In genomic region chr3:18237251-18238005, GRCh38 we compare ENCODE assay signal across 8 cellular contexts.
DNase-seq lines count a peak whose midpoint lies in the region; ATAC-seq, FAIRE-seq and TF ChIP-seq lines count a peak whose summit lies in the region.

No MANE protein-coding gene starts in this region.

- H4K20me1 ChIP-seq in GM12878 (ENCODE audit: control insufficient read depth, insufficient read depth), result no peaks in the 10 kb centered on the region

- H3K9me3 ChIP-seq in GM12878 (replicated peaks; ENCODE audit: control insufficient read depth, insufficient read depth, low read length) (no peaks in the 10 kb centered on the region), lower lobe of right lung (no peaks in the 10 kb centered on the region)

- FAIRE-seq in GM12878 (lab: Jason Lieb, UNC), result no peak

- peak; percentile 12 for DNase-seq in GM04503 (ENCODE audit: low read depth)
- DNase-seq in GM12878 (ENCODE audit: low read depth, low spot score), result no peak
- DNase-seq in NCI-H510A (lab: John Stamatoyannopoulos, UW), result no peak
- no peak for DNase-seq in NCI-H446 (lab: John Stamatoyannopoulos, UW)
- no peak for DNase-seq in activated CD4-positive, CD25-positive, alpha-beta regulatory T cell treated with anti-CD3 and anti-CD28 coated beads, Interleukin-2, amount 50 U/mL, for 72 hours
- DNase-seq in lower lobe of right lung, result no peak

- POLR2A ChIA-PET in GM12878 (lab: Charles Lee), result interaction anchor here (1.3 kb wide), 1 partner anchor 13 kb away, joined by 4 read pairs; no protein-coding TSS in a partner anchor

- H2AFZ ChIP-seq in GM12878 (ENCODE audit: control insufficient read depth, low read depth, low read length), result no peak overlapping the region

- H3K36me3 ChIP-seq in GM12878 (ENCODE audit: control insufficient read depth in 2 of 2, insufficient read depth in 2 of 2, low read length in 1 of 2), result no peaks in the 10 kb centered on the region
- H3K36me3 ChIP-seq in lower lobe of right lung, result no peaks in the 10 kb centered on the region

- 9% methylated on average over 5 of the region's 5 CpGs for WGBS in GM12878 (ENCODE audit: insufficient coverage, insufficient replicate concordance, low lambda C conversion rate, missing lambda C conversion rate)

- SMC1A ChIA-PET in GM12878 (lab: Charles Lee; ENCODE audit: uncharacterized antibody, unreplicated experiment), result interaction anchor here (1.0 to 2.5 kb wide), 2 partner anchors 11 kb away, joined by 3 to 8 read pairs; no protein-coding TSS in a partner anchor

- no TSS peak for BruUV-seq in GM12878 (replicated peaks; lab: Mats Ljungman, UMichigan)

- CTCF ChIA-PET in GM12878 (lab: Yijun Ruan, JAX), result interaction anchor here (0.6 kb wide), 1 partner anchor 400 kb away, joined by 4 read pairs; no protein-coding TSS in a partner anchor

- in situ Hi-C loops in GM12878 (cut with MboI), result no loop called here

- no peak overlapping the region for H3K4me2 ChIP-seq in GM12878 (ENCODE audit: control insufficient read depth, insufficient read depth)

- no peak for TF ChIP-seq POLR2A in GM12878 (IDR thresholded peaks at IDR 0.05; ENCODE audit: low read depth, low read length)

- H3K27ac ChIP-seq in GM12878 (ENCODE audit: control insufficient read depth, insufficient read depth) (no peak overlapping the region), lower lobe of right lung (no peak overlapping the region)

- no peak; a peak in 1 of 4 replicates for TF ChIP-seq EP300 in GM12878 (IDR thresholded peaks at IDR 0.05; ENCODE audit: borderline replicate concordance in 1 of 2, control insufficient read depth in 1 of 2, low read depth in 2 of 2, low read length in 2 of 2)

- H3K27me3 ChIP-seq in GM12878 (replicated peaks in 1 of 2; ENCODE audit: control insufficient read depth in 2 of 2, insufficient read depth in 2 of 2, low read length in 1 of 2) (no peaks in the 10 kb centered on the region; a peak in 1 of 4 replicates), lower lobe of right lung (ENCODE audit: low read depth) (no peaks in the 10 kb centered on the region)

- ATAC-seq in GM21381 (IDR thresholded peaks at IDR 0.05; ENCODE audit: unreplicated experiment) (peak; percentile 88), HG03558 (IDR thresholded peaks at IDR 0.05; ENCODE audit: extremely low read depth, unreplicated experiment) (peak; percentile 89), GM12878 (peak; percentile 93), lower lobe of right lung (no peak)

- RAD21 ChIA-PET in GM12878 (lab: Charles Lee; ENCODE audit: unreplicated experiment), result no interaction called here

- H3K79me2 ChIP-seq in GM12878 (ENCODE audit: control insufficient read depth, insufficient read depth, low read length), result no peaks in the 10 kb centered on the region

- intact Hi-C loops in GM12878 (cut with micrococcal nuclease; ENCODE audit: unreplicated experiment) (no loop called here), lower lobe of right lung (cut with DNase I) (no loop called here)

- no peak overlapping the region for H3K9ac ChIP-seq in GM12878 (ENCODE audit: control insufficient read depth, insufficient read depth, low read length)

- H3K4me1 ChIP-seq in GM12878 (ENCODE audit: control insufficient read depth, insufficient read depth, low read length) (no peaks in the 10 kb centered on the region), lower lobe of right lung (no peaks in the 10 kb centered on the region)

- TF ChIP-seq RAD21 in GM12878 (IDR thresholded peaks at IDR 0.05; ENCODE audit: insufficient read depth, low read depth, low read length), result no peak

- TF ChIP-seq CTCF in GM12878 (IDR thresholded peaks at IDR 0.05 in 2 of 3, conservative IDR thresholded peaks at IDR 0.05 in 1 of 3; ENCODE audit: control insufficient read depth in 2 of 3, extremely low read depth in 1 of 3, insufficient read depth in 1 of 3, low read depth in 3 of 3, low read length in 3 of 3) (no peak), lower lobe of right lung (IDR thresholded peaks at IDR 0.05) (no peak)

- no peak overlapping the region for H3K4me3 ChIP-seq in GM12878
- H3K4me3 ChIP-seq in lower lobe of right lung, result no peak overlapping the region

TF ChIP-seq in GM12878, 131 proteins besides CTCF, POLR2A, EP300 and RAD21:
- peak; percentile 72 for TF ChIP-seq GABPA (IDR thresholded peaks at IDR 0.05; ENCODE audit: low read depth)
- no peak for TF ChIP-seq KLF5 (IDR thresholded peaks at IDR 0.05; ENCODE audit: partially characterized antibody)
- 0 out of 4 replicates have a peak, but pooled peaks of 1 of the 2 experiments have one; percentile 30 for TF ChIP-seq ETV6 (conservative IDR thresholded peaks at IDR 0.05 in 1 of 2, IDR thresholded peaks at IDR 0.05 in 1 of 2; ENCODE audit: borderline replicate concordance in 1 of 2, low read depth in 1 of 2)
- no peak for TF ChIP-seq CEBPB (IDR thresholded peaks at IDR 0.05; ENCODE audit: borderline replicate concordance in 1 of 2, low read depth in 2 of 2, low read length in 2 of 2)
- TF ChIP-seq NFYA (IDR thresholded peaks at IDR 0.05; ENCODE audit: borderline replicate concordance, low read depth, low read length), result no peak
- no peak for TF ChIP-seq TCF12 (IDR thresholded peaks at IDR 0.05; ENCODE audit: low read depth, low read length)
- 0 out of 2 replicates have a peak, but pooled peaks have one; percentile 16 for TF ChIP-seq CREB1 (IDR thresholded peaks at IDR 0.05; ENCODE audit: low read depth)
- TF ChIP-seq IRF4 (IDR thresholded peaks at IDR 0.05; ENCODE audit: low read depth, low read length), result peak; percentile 50; the same call in 1 of the 2 replicates
- TF ChIP-seq BCL3 (IDR thresholded peaks at IDR 0.05; ENCODE audit: borderline replicate concordance, insufficient read depth, low read depth, low read length, poor library complexity, severe bottlenecking), result peak; percentile 18
- no peak for TF ChIP-seq BMI1 (IDR thresholded peaks at IDR 0.05; ENCODE audit: borderline replicate concordance)
- TF ChIP-seq PBX3 (IDR thresholded peaks at IDR 0.05; ENCODE audit: insufficient replicate concordance, low read depth, low read length), result no peak
- TF ChIP-seq NFIC (IDR thresholded peaks at IDR 0.05; ENCODE audit: low read depth, low read length), result peak; percentile 65
- TF ChIP-seq HDAC2 (IDR thresholded peaks at IDR 0.05), result no peak
- TF ChIP-seq ATF2 (IDR thresholded peaks at IDR 0.05; ENCODE audit: low read length), result peak; percentile 63; the same call in 1 of the 2 replicates
- peak; percentile 42; the same call in 1 of the 2 replicates for TF ChIP-seq RUNX3 (IDR thresholded peaks at IDR 0.05; ENCODE audit: low read length)
- TF ChIP-seq JUNB (IDR thresholded peaks at IDR 0.05), result peak; percentile 92
- TF ChIP-seq BCL11A (IDR thresholded peaks at IDR 0.05; ENCODE audit: low read depth, low read length), result peak; percentile 36; the same call in 1 of the 2 replicates
- peak; percentile 52; the same call in 1 of the 2 replicates for TF ChIP-seq EED (IDR thresholded peaks at IDR 0.05; ENCODE audit: low read depth)
TF ChIP-seq in GM12878: peak in this region for 11.

Comparison
In these comparisons a context has a peak if more than half of its experiments do, and no peak if none do; other contexts are left out.
1. ATAC-seq: peak in GM21381 (single experiment), HG03558 (single experiment) and GM12878 (single experiment); none in lower lobe of right lung (0 of 2).